ENCODE assay signal across 7 cellular contexts in genomic region chr1:113760102-113760804, GRCh38. TPM values are rescaled to one million over a fixed set of nuclear protein-coding genes. Genes with fewer than 3 reads are reported as not detected.
DNase-seq lines count a peak whose midpoint lies in the region; ATAC-seq, FAIRE-seq and TF ChIP-seq lines count a peak whose summit lies in the region.

No MANE protein-coding gene starts in this region.

- FAIRE-seq in GM12892 (lab: Jason Lieb, UNC) = peak; percentile 46

- no peak for TF ChIP-seq CTCF in Peyer's patch (IDR thresholded peaks at IDR 0.05)
- no peak for TF ChIP-seq CTCF in epithelial cell of proximal tubule (conservative IDR thresholded peaks at IDR 0.05; ENCODE audit: low read depth, low read length)
- TF ChIP-seq CTCF in retinal pigment epithelial cell (conservative IDR thresholded peaks at IDR 0.05; ENCODE audit: low read depth, low read length) = no peak

- H3K36me3 ChIP-seq in Peyer's patch = peaks cover 0 to 7% (median 0%) of the 10 kb centered on the region in 3 donors

- ATAC-seq in GM19023 (IDR thresholded peaks at IDR 0.05; ENCODE audit: unreplicated experiment) = no peak

- no peak for DNase-seq in GM12892 (ENCODE audit: insufficient read length)
- no peak for DNase-seq in Peyer's patch
- no peak for DNase-seq in epithelial cell of proximal tubule (ENCODE audit: low read depth)
- no peak for DNase-seq in retinal pigment epithelial cell (ENCODE audit: low read depth)
- no peak for DNase-seq in SK-N-DZ (ENCODE audit: low spot score)
- no peak for DNase-seq in GM19238 (ENCODE audit: insufficient read length, low spot score)

- TF ChIP-seq POLR2A in GM12892 (IDR thresholded peaks at IDR 0.05; ENCODE audit: low read depth, low read length) = no peak
- TF ChIP-seq POLR2A in Peyer's patch (IDR thresholded peaks at IDR 0.05) = no peak

- H3K27ac ChIP-seq in Peyer's patch = peak overlapping the region; percentile 86 to 94 (median 88)

- no peaks in the 10 kb centered on the region for H3K27me3 ChIP-seq in Peyer's patch

- H3K4me3 ChIP-seq in Peyer's patch (peak overlapping the region in 3 of 4 donors; percentile 74 to 94 (median 88)), epithelial cell of proximal tubule (ENCODE audit: low read depth, low read length) (peak overlapping the region; percentile 86), retinal pigment epithelial cell (ENCODE audit: low read length) (peak overlapping the region; percentile 92)

- no peaks in the 10 kb centered on the region for H3K9me3 ChIP-seq in Peyer's patch

- H3K4me1 ChIP-seq in Peyer's patch = peaks cover 0 to 7% (median 0%) of the 10 kb centered on the region in 4 donors

RNA-seq across cellular contexts. Expression of gene PHTF1, which starts 1.0 kb away (rescaled TPM):
- polyA plus RNA-seq in GM12892 (2012; ENCODE audit: missing spikeins) = 16.9 TPM
- total RNA-seq in Peyer's patch = 10 to 100 TPM in 3 of 4 donors, 1 to 10 TPM in 1; 4.9 to 19.0 (median 13.7) TPM
- total RNA-seq in epithelial cell of proximal tubule = 18.9 and 32.9 TPM in 2 replicates
- 21.2 and 29.9 TPM in 2 replicates for polyA plus RNA-seq in SK-N-DZ (2014; cell fraction: cytosol; rRNA removed)
- 30.1 and 55.6 TPM in 2 replicates for polyA plus RNA-seq in SK-N-DZ (2014; cell fraction: nucleus; rRNA removed)

RNA-seq across cellular contexts. Expression of gene RSBN1, which starts 52.0 kb away (rescaled TPM):
- 15.2 TPM for polyA plus RNA-seq in GM12892 (2012; ENCODE audit: missing spikeins)
- 10 to 100 TPM; 18.2 to 25.6 (median 23.3) TPM for total RNA-seq in Peyer's patch
- total RNA-seq in epithelial cell of proximal tubule = 11.1 and 27.7 TPM in 2 replicates
- polyA plus RNA-seq in SK-N-DZ (2014; cell fraction: cytosol; rRNA removed) = 8.4 and 8.9 TPM in 2 replicates
- polyA plus RNA-seq in SK-N-DZ (2014; cell fraction: nucleus; rRNA removed) = 8.4 and 10.6 TPM in 2 replicates
